Comparison of ENCODE assay signal across 18 cellular contexts in the genomic region with DNA sequence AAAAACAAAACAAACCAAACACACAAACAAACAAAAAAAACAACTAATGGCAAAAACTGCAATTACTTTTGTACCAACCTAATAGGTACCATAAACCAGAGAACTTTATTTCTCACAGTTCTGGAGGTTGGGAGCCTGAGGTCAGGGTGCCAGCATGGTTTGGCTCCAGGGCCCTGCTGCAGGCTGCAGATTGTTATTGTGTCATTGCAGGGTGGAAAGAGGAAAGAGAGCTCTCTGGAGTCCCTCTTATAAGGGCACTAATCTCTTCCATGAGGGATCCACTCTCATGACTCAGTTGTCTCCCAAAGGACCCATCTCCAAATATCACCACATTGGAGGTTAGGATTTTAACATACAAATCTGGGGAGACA.
A peak's percentile ranks its signal among the peaks of the same experiment; 100 is the strongest.
DNase-seq lines count a peak whose midpoint lies in the region; ATAC-seq and TF ChIP-seq lines count a peak whose summit lies in the region.
"Had no signal": no experiment of that assay in that cellular context is flagged by ENCODE, and none has a peak within 500 bp of the region (broad histone marks: within the 10 kb centered on the region; RNA-seq: fewer than 3 reads in every experiment).

No MANE protein-coding gene starts in this region.

- H3K36me3 ChIP-seq in lower lobe of right lung (no peaks in the 10 kb centered on the region), stomach (no peaks in the 10 kb centered on the region)

- H3K27ac Mint-ChIP-seq in activated B cell treated with CpG ODN at 0.5 μM for 24 hours (peak overlapping the region; percentile 87), T-cell (no peak overlapping the region)
- H3K27ac Mint-ChIP-seq: activated CD4-positive, alpha-beta T cell treated with anti-CD3 and anti-CD28 coated beads, Interleukin-2, amount 10 ng/mL, durations not matched to agents 7 days and 5 days had no signal

- H3K9me3 ChIP-seq in lower lobe of right lung = no peaks in the 10 kb centered on the region
- peaks cover 0 to 7% (median 1%) of the 10 kb centered on the region in 4 donors for H3K9me3 ChIP-seq in stomach

- no peak overlapping the region for H3K4me3 ChIP-seq in lower lobe of right lung
- no peak overlapping the region for H3K4me3 ChIP-seq in stomach

- H3K27ac ChIP-seq in lower lobe of right lung = peak overlapping the region; percentile 51
- H3K27ac ChIP-seq in stomach = peak overlapping the region in 4 of 5 donors; percentile 68 to 84 (median 74)

- no peaks in the 10 kb centered on the region for H3K27me3 ChIP-seq in lower lobe of right lung (ENCODE audit: low read depth)
- no peaks in the 10 kb centered on the region for H3K27me3 ChIP-seq in stomach

- ATAC-seq in activated B cell treated with CpG ODN at 0.5 μM for 24 hours (ENCODE audit: low read depth) (no peak), lower lobe of right lung (no peak), HG02840 (IDR thresholded peaks at IDR 0.05; ENCODE audit: low FRiP score, unreplicated experiment) (no peak), T-cell (replicated peaks in 1 of 4) (no peak)

- H3K4me1 ChIP-seq in lower lobe of right lung = peaks cover 19% of the 10 kb centered on the region
- peaks cover 25 to 46% (median 32%) of the 10 kb centered on the region in 4 donors for H3K4me1 ChIP-seq in stomach

- H3K4me3 Mint-ChIP-seq in activated B cell treated with CpG ODN at 0.5 μM for 24 hours (no peak overlapping the region), T-cell (no peak overlapping the region)
- H3K4me3 Mint-ChIP-seq: activated CD4-positive, alpha-beta T cell treated with anti-CD3 and anti-CD28 coated beads, Interleukin-2, amount 10 ng/mL, durations not matched to agents 7 days and 5 days; CD4-positive, alpha-beta memory T cell had no signal

- POLR2A ChIA-PET in activated B cell treated with CpG ODN at 0.5 μM for 24 hours (lab: Charles Lee) = interaction anchor here (1.4 to 3.7 kb wide), 3 partner anchors 9 to 64 kb away, joined by 3 to 25 read pairs (median 16); partner anchors contain the start of gene CPEB4
- POLR2A ChIA-PET in T-cell (lab: Charles Lee) = no interaction called here

- H3K4me1 Mint-ChIP-seq in activated B cell treated with CpG ODN at 0.5 μM for 24 hours (peaks cover 87% of the 10 kb centered on the region), T-cell (peaks cover 9 to 26% (median 10%) of the 10 kb centered on the region in 3 donors)

- intact Hi-C loops in activated B cell treated with CpG ODN at 0.5 μM for 24 hours (cut with micrococcal nuclease) = loop anchor here (5.0 kb wide), 2 partner anchors 126 to 766 kb away; partner anchors contain the start of gene CREBRF
- intact Hi-C loops in lower lobe of right lung (cut with DNase I) = no loop called here
- intact Hi-C loops in stomach (cut with DNase I; ENCODE audit: low total_unique reads) = no loop called here

- no peak for TF ChIP-seq EP300 in stomach (IDR thresholded peaks at IDR 0.05)

- DNase-seq in ELF-1 (ENCODE audit: low read depth, low spot score) (peak; percentile 5), activated B cell treated with CpG ODN at 0.5 μM for 24 hours (no peak), lower lobe of right lung (no peak), stomach (no peak), GF-D8 (lab: John Stamatoyannopoulos, UW) (no peak), KG1 (lab: John Stamatoyannopoulos, UW) (no peak), T-cell (no peak)
- DNase-seq: activated CD4-positive, alpha-beta T cell treated with anti-CD3 and anti-CD28 coated beads, Interleukin-2, amount 10 ng/mL, durations not matched to agents 7 days and 5 days; activated CD8-positive, alpha-beta memory T cell treated with anti-CD3 and anti-CD28 coated beads, Interleukin-2, amount 50 U/mL, for 4 hours; activated effector memory CD4-positive, alpha-beta T cell treated with Interleukin-2 at 50 U/mL for 16 hours; CD4-positive, alpha-beta memory T cell; dermis blood vessel endothelial cell; DMS79 treated with DMSO at 0.1 percent for 48 hours; HCEC 1CT; NCI-H1436 treated with DMSO at 0.1 percent for 48 hours; NCI-H524; stimulated activated CD8-positive, alpha-beta memory T cell treated with anti-CD3 and anti-CD28 coated beads, Interleukin-4, amount 100 ng/mL, for 48 hours had no signal

- TF ChIP-seq CTCF in activated B cell treated with CpG ODN at 0.5 μM for 24 hours (IDR thresholded peaks at IDR 0.05) (no peak), lower lobe of right lung (IDR thresholded peaks at IDR 0.05) (no peak), stomach (IDR thresholded peaks at IDR 0.05) (no peak)

- no peak for TF ChIP-seq POLR2A in stomach (IDR thresholded peaks at IDR 0.05)

- CTCF ChIA-PET in activated B cell treated with CpG ODN at 0.5 μM for 24 hours (lab: Charles Lee) = no interaction called here
- CTCF ChIA-PET in T-cell (lab: Charles Lee) = no interaction called here

- peaks cover 15% of the 10 kb centered on the region for H3K9me3 Mint-ChIP-seq in activated B cell treated with CpG ODN at 0.5 μM for 24 hours
- H3K9me3 Mint-ChIP-seq in T-cell = peaks cover 7 to 22% (median 12%) of the 10 kb centered on the region in 3 donors
- H3K9me3 Mint-ChIP-seq: activated CD4-positive, alpha-beta T cell treated with anti-CD3 and anti-CD28 coated beads, Interleukin-2, amount 10 ng/mL, durations not matched to agents 7 days and 5 days had no signal

- H3K36me3 Mint-ChIP-seq in activated B cell treated with CpG ODN at 0.5 μM for 24 hours (ENCODE audit: low read depth) (peaks cover 7% of the 10 kb centered on the region), T-cell (no peaks in the 10 kb centered on the region)

- H3K27me3 Mint-ChIP-seq in activated B cell treated with CpG ODN at 0.5 μM for 24 hours = no peaks in the 10 kb centered on the region
- H3K27me3 Mint-ChIP-seq in T-cell = peaks cover 0 to 4% of the 10 kb centered on the region in 2 donors
- H3K27me3 Mint-ChIP-seq: activated CD4-positive, alpha-beta T cell treated with anti-CD3 and anti-CD28 coated beads, Interleukin-2, amount 10 ng/mL, durations not matched to agents 7 days and 5 days had no signal
